20 cellular contexts compared by ENCODE assay signal in genomic region chr11:10865837-10866270, GRCh38. TPM values are rescaled to one million over a fixed set of nuclear protein-coding genes. Genes with fewer than 3 reads are reported as not detected.
A peak's percentile ranks its signal among the peaks of the same experiment; 100 is the strongest.
DNase-seq lines count a peak whose midpoint lies in the region; ATAC-seq lines count a peak whose summit lies in the region.
"Had no signal": no experiment of that assay in that cellular context is flagged by ENCODE, and none has a peak within 500 bp of the region (broad histone marks: within the 10 kb centered on the region; RNA-seq: fewer than 3 reads in every experiment).

No MANE protein-coding gene starts in this region.

- H3K36me3 Mint-ChIP-seq in activated naive CD4-positive, alpha-beta T cell treated with anti-CD3 and anti-CD28 coated beads, Interleukin-2, amount 50 U/mL, for 72 hours: no peaks in the 10 kb centered on the region
- peaks cover 6% of the 10 kb centered on the region for H3K36me3 Mint-ChIP-seq in activated naive CD4-positive, alpha-beta T cell treated with anti-CD3 and anti-CD28 coated beads, Interleukin-2, amount 10 ng/mL, durations not matched to agents 7 days and 5 days
- no peaks in the 10 kb centered on the region for H3K36me3 Mint-ChIP-seq in T-helper 17 cell (ENCODE audit: low read depth)
- H3K36me3 Mint-ChIP-seq in effector memory CD8-positive, alpha-beta T cell (ENCODE audit: insufficient read depth): no peaks in the 10 kb centered on the region

- H3K4me1 ChIP-seq in stomach smooth muscle (ENCODE audit: control insufficient read depth, insufficient read depth, low read length): peaks cover 13% of the 10 kb centered on the region

- H3K4me1 Mint-ChIP-seq in activated naive CD4-positive, alpha-beta T cell treated with anti-CD3 and anti-CD28 coated beads, Interleukin-2, amount 10 ng/mL, durations not matched to agents 7 days and 5 days: peaks cover 26% of the 10 kb centered on the region
- H3K4me1 Mint-ChIP-seq in T-helper 17 cell: peaks cover 6% of the 10 kb centered on the region
- H3K4me1 Mint-ChIP-seq in effector memory CD8-positive, alpha-beta T cell (ENCODE audit: low read depth in 2 of 2): peaks cover 0 to 4% of the 10 kb centered on the region in 2 donors

- H3K27ac Mint-ChIP-seq in activated naive CD4-positive, alpha-beta T cell treated with anti-CD3 and anti-CD28 coated beads, Interleukin-2, amount 50 U/mL, for 72 hours: peak overlapping the region; percentile 72 to 79
- no peak overlapping the region for H3K27ac Mint-ChIP-seq in activated naive CD4-positive, alpha-beta T cell treated with anti-CD3 and anti-CD28 coated beads, Interleukin-2, amount 10 ng/mL, durations not matched to agents 7 days and 5 days
- peak overlapping the region; percentile 0 for H3K27ac Mint-ChIP-seq in T-helper 17 cell
- H3K27ac Mint-ChIP-seq in effector memory CD8-positive, alpha-beta T cell: peak overlapping the region; percentile 13 to 73
- H3K27ac Mint-ChIP-seq: HFFc6 had no signal

- no peaks in the 10 kb centered on the region for H3K27me3 Mint-ChIP-seq in activated naive CD4-positive, alpha-beta T cell treated with anti-CD3 and anti-CD28 coated beads, Interleukin-2, amount 10 ng/mL, durations not matched to agents 7 days and 5 days
- H3K27me3 Mint-ChIP-seq in T-helper 17 cell: no peaks in the 10 kb centered on the region
- no peaks in the 10 kb centered on the region for H3K27me3 Mint-ChIP-seq in effector memory CD8-positive, alpha-beta T cell

- H3K36me3 ChIP-seq in stomach smooth muscle (ENCODE audit: control insufficient read depth in 2 of 2, insufficient read depth in 2 of 2, low read length in 2 of 2): no peaks in the 10 kb centered on the region

- ATAC-seq in activated naive CD4-positive, alpha-beta T cell treated with anti-CD3 and anti-CD28 coated beads, Interleukin-2, amount 50 U/mL, for 72 hours: no peak
- ATAC-seq in T-helper 17 cell: no peak
- no peak for ATAC-seq in effector memory CD8-positive, alpha-beta T cell (replicated peaks)
- no peak for ATAC-seq in HG03196 (IDR thresholded peaks at IDR 0.05; ENCODE audit: unreplicated experiment)
- ATAC-seq in GM19395 (IDR thresholded peaks at IDR 0.05; ENCODE audit: unreplicated experiment): no peak

- no peaks in the 10 kb centered on the region for H3K9me3 ChIP-seq in T-helper 17 cell (ENCODE audit: control insufficient read depth, low read length, poor library complexity, severe bottlenecking)
- no peaks in the 10 kb centered on the region for H3K9me3 ChIP-seq in stomach smooth muscle (ENCODE audit: control insufficient read depth in 2 of 2, low read length in 2 of 2)

- CTCF ChIA-PET in activated naive CD4-positive, alpha-beta T cell treated with anti-CD3 and anti-CD28 coated beads, Interleukin-2, amount 10 ng/mL, durations not matched to agents 7 days and 5 days (lab: Charles Lee): no interaction called here

- H3K4me3 ChIP-seq in stomach smooth muscle (ENCODE audit: low read length in 2 of 2): no peak overlapping the region

- H3K9ac ChIP-seq in stomach smooth muscle (ENCODE audit: low read length in 2 of 2): no peak overlapping the region

- H3K27ac ChIP-seq in stomach smooth muscle (ENCODE audit: low read length): peak overlapping the region; percentile 1

- peaks cover 0 to 4% of the 10 kb centered on the region in 2 donors for H3K9me3 Mint-ChIP-seq in activated naive CD4-positive, alpha-beta T cell treated with anti-CD3 and anti-CD28 coated beads, Interleukin-2, amount 50 U/mL, for 72 hours
- H3K9me3 Mint-ChIP-seq in activated naive CD4-positive, alpha-beta T cell treated with anti-CD3 and anti-CD28 coated beads, Interleukin-2, amount 10 ng/mL, durations not matched to agents 7 days and 5 days: peaks cover 2% of the 10 kb centered on the region
- H3K9me3 Mint-ChIP-seq in effector memory CD8-positive, alpha-beta T cell: no peaks in the 10 kb centered on the region
- H3K9me3 Mint-ChIP-seq: HFFc6 had no signal

- DNase-seq in activated naive CD4-positive, alpha-beta T cell treated with anti-CD3 and anti-CD28 coated beads, Interleukin-2, amount 50 U/mL, for 72 hours (ENCODE audit: low spot score in 2 of 2): no peak
- DNase-seq in activated naive CD4-positive, alpha-beta T cell treated with anti-CD3 and anti-CD28 coated beads, Interleukin-2, amount 10 ng/mL, durations not matched to agents 7 days and 5 days: no peak
- DNase-seq in T-helper 17 cell (no peak), NCI-H2196 treated with DMSO at 0.1 percent for 48 hours (lab: John Stamatoyannopoulos, UW; ENCODE audit: unreplicated experiment) (no peak)
- DNase-seq in effector memory CD8-positive, alpha-beta T cell: no peak
- DNase-seq: C1 segment of cervical spinal cord, DMS79 treated with DMSO at 0.1 percent for 48 hours, HFFc6, Kasumi-1, NCI-H1105, NCI-H1694 treated with DMSO at 0.1 percent for 48 hours, NCI-H2107, NCI-H226, NCI-H524 treated with DMSO at 0.1 percent for 48 hours, OCI-M1, RPMI8226, SIG-M5 had no signal

- H3K4me3 Mint-ChIP-seq in activated naive CD4-positive, alpha-beta T cell treated with anti-CD3 and anti-CD28 coated beads, Interleukin-2, amount 10 ng/mL, durations not matched to agents 7 days and 5 days: no peak overlapping the region
- no peak overlapping the region for H3K4me3 Mint-ChIP-seq in T-helper 17 cell
- no peak overlapping the region for H3K4me3 Mint-ChIP-seq in effector memory CD8-positive, alpha-beta T cell
- H3K4me3 Mint-ChIP-seq: HFFc6 had no signal

- no peaks in the 10 kb centered on the region for H3K27me3 ChIP-seq in stomach smooth muscle (ENCODE audit: control insufficient read depth in 1 of 2, insufficient read depth in 2 of 2, low read length in 2 of 2)

RNA-seq across cellular contexts. Expression of gene ZBED5, which starts 8.0 kb away (rescaled TPM):
- 10 to 100 TPM; 41.2 to 43.6 TPM for total RNA-seq in activated naive CD4-positive, alpha-beta T cell treated with anti-CD3 and anti-CD28 coated beads, Interleukin-2, amount 50 U/mL, for 72 hours
- 10 to 100 TPM; 56.6 to 64.2 TPM for total RNA-seq in T-helper 17 cell

RNA-seq across cellular contexts. Expression of gene EIF4G2, which starts 57.1 kb away (rescaled TPM):
- total RNA-seq in activated naive CD4-positive, alpha-beta T cell treated with anti-CD3 and anti-CD28 coated beads, Interleukin-2, amount 50 U/mL, for 72 hours: 100 to 1,000 TPM; 462 to 846 TPM
- total RNA-seq in T-helper 17 cell: 100 to 1,000 TPM; 819 to 942 TPM
